Comparison of ENCODE assay signal across 20 cellular contexts in the genomic region with DNA sequence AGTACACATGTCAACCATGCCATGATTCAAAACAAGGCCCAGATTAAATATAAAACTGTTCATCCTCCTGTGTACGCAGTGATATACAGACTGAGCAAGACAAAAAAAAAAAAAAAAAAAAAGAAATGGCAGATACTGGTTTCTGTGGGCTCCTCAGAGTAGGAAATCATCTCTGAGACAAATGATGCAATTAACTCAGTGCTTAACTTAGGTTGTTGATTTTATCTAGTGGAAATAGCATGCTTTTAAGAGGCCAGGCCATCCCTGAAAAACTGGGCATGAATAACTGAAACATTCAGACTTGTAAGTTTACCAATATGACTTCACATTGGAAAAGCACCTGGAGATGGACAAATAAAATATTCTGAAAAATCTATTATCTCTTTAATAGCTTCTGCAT.
DNase-seq lines count a peak whose midpoint lies in the region; ATAC-seq and TF ChIP-seq lines count a peak whose summit lies in the region.
"Had no signal": no experiment of that assay in that cellular context is flagged by ENCODE, and none has a peak within 500 bp of the region (broad histone marks: within the 10 kb centered on the region; RNA-seq: fewer than 3 reads in every experiment).

No MANE protein-coding gene starts in this region.

- H2BK15ac ChIP-seq in mesenchymal stem cell (ENCODE audit: low read depth, poor library complexity, severe bottlenecking): no peak overlapping the region

- DNase-seq in EH (ENCODE audit: low read depth): peak; percentile 29
- no peak for DNase-seq in Panc1 (ENCODE audit: low read depth, low spot score)
- peak; percentile 3 for DNase-seq in adipocyte (ENCODE audit: low read depth)
- peak; percentile 23 for DNase-seq in mesenchymal stem cell
- no peak for DNase-seq in kidney glomerular epithelial cell (lab: John Stamatoyannopoulos, UW)
- no peak for DNase-seq in NCI-H2081 treated with DMSO at 0.1 percent for 48 hours (lab: John Stamatoyannopoulos, UW)
- no peak for DNase-seq in AML-193 (lab: John Stamatoyannopoulos, UW)
- no peak for DNase-seq in adrenal gland
- DNase-seq: ACHN; Calu3; CD8-positive, alpha-beta T cell; DMS79 treated with DMSO at 0.1 percent for 48 hours; EL; GM23248; IMR-90 had no signal

- no peak overlapping the region for H2BK12ac ChIP-seq in mesenchymal stem cell (ENCODE audit: low read length in 2 of 2)

- no peak overlapping the region for H3K4me2 ChIP-seq in mesenchymal stem cell (ENCODE audit: low read length, poor library complexity, severe bottlenecking)
- H3K4me2 ChIP-seq: BLaER1 treated with 17β-estradiol and CSF1 and Interleukin-3, amounts not matched to agents 10 nM and 100 nM had no signal

- no peak for TF ChIP-seq POLR2A in adrenal gland (IDR thresholded peaks at IDR 0.05)

- intact Hi-C loops in Panc1 (cut with micrococcal nuclease; ENCODE audit: unreplicated experiment): no loop called here
- intact Hi-C loops in adrenal gland (cut with DNase I): no loop called here

- H4K8ac ChIP-seq in mesenchymal stem cell (ENCODE audit: low read length): no peak overlapping the region

- 0 out of 2 replicates have a peak, but pooled peaks cover 5% of the 10 kb centered on the region for H3K9me3 ChIP-seq in Panc1 (ENCODE audit: control insufficient read depth, insufficient read depth, low read depth, low read length)
- no peaks in the 10 kb centered on the region for H3K9me3 ChIP-seq in adipocyte (ENCODE audit: control insufficient read depth, low read length)
- H3K9me3 ChIP-seq in mesenchymal stem cell (ENCODE audit: control insufficient read depth, low read length): no peaks in the 10 kb centered on the region
- H3K9me3 ChIP-seq in adrenal gland (replicated peaks in 1 of 3): no peaks in the 10 kb centered on the region
- H3K9me3 ChIP-seq: BLaER1 treated with 17β-estradiol and CSF1 and Interleukin-3, amounts not matched to agents 10 nM and 100 nM; HAP-1 had no signal

- H2BK120ac ChIP-seq in mesenchymal stem cell (ENCODE audit: low read depth, low read length): no peak overlapping the region

- WGBS in mesenchymal stem cell: 92% methylated on average over 1 of the region's 1 CpG
- WGBS in adrenal gland, 4 donors: 89 to 100% (median 93%) methylated on average over 1 of the region's 1 CpG

- in situ Hi-C loops in Panc1 (cut with HindIII; ENCODE audit: low pct_unique_long_range_greater_than_20kb, low sequenced_read_pairs): no loop called here

- H3K4ac ChIP-seq in mesenchymal stem cell (ENCODE audit: low read depth in 1 of 2, low read length in 2 of 2): no peak overlapping the region

- POLR2A ChIA-PET in Panc1 (lab: Charles Lee): no interaction called here

- no peak overlapping the region for H2AFZ ChIP-seq in mesenchymal stem cell (ENCODE audit: low read depth, low read length)
- H2AFZ ChIP-seq: GM23248 had no signal

- H3K4me3 ChIP-seq in Panc1 (ENCODE audit: low read depth in 2 of 2, low read length in 2 of 2) (no peak overlapping the region), adipocyte (ENCODE audit: low read length) (no peak overlapping the region), mesenchymal stem cell (ENCODE audit: insufficient read depth in 1 of 2, low read depth in 1 of 2, low read length in 2 of 2) (no peak overlapping the region), adrenal gland (no peak overlapping the region)
- H3K4me3 ChIP-seq: BLaER1 treated with 17β-estradiol and CSF1 and Interleukin-3, amounts not matched to agents 10 nM and 100 nM; GM12878; GM23248; HAP-1; K562 had no signal

- H4K91ac ChIP-seq in mesenchymal stem cell (ENCODE audit: low read length): no peak overlapping the region

- no peak for ATAC-seq in Panc1
- ATAC-seq: CD8-positive, alpha-beta T cell; GM12878; K562 had no signal

- no peak overlapping the region for H3K18ac ChIP-seq in mesenchymal stem cell (ENCODE audit: low read depth in 1 of 2, low read length in 2 of 2)

- H3K27me3 ChIP-seq in Panc1 (ENCODE audit: control insufficient read depth, insufficient read depth, low read length) (no peaks in the 10 kb centered on the region), adipocyte (replicated peaks; ENCODE audit: control insufficient read depth, insufficient read depth, low read length) (no peaks in the 10 kb centered on the region), mesenchymal stem cell (ENCODE audit: control insufficient read depth in 1 of 2, insufficient read depth in 1 of 2, low read length in 2 of 2) (no peaks in the 10 kb centered on the region), adrenal gland (no peaks in the 10 kb centered on the region)
- H3K27me3 ChIP-seq: BLaER1 treated with 17β-estradiol and CSF1 and Interleukin-3, amounts not matched to agents 10 nM and 100 nM had no signal

- peaks cover 9% of the 10 kb centered on the region for H3K4me1 ChIP-seq in Panc1 (ENCODE audit: control insufficient read depth, insufficient read depth, low read length)
- no peaks in the 10 kb centered on the region for H3K4me1 ChIP-seq in adipocyte (ENCODE audit: control insufficient read depth, insufficient read depth, low read length)
- H3K4me1 ChIP-seq in mesenchymal stem cell (ENCODE audit: control insufficient read depth, insufficient read depth, low read depth, low read length): no peaks in the 10 kb centered on the region
- H3K4me1 ChIP-seq in adrenal gland (replicated peaks in 1 of 2): no peaks in the 10 kb centered on the region

- CTCF ChIA-PET in Panc1 (lab: Charles Lee): interaction anchor here (0.6 kb wide), 1 partner anchor 319 kb away, joined by 3 read pairs; no protein-coding TSS in a partner anchor

- H3K36me3 ChIP-seq in Panc1 (ENCODE audit: control insufficient read depth, insufficient read depth, low read length) (no peaks in the 10 kb centered on the region), adipocyte (ENCODE audit: control insufficient read depth, insufficient read depth, low read length, severe bottlenecking) (no peaks in the 10 kb centered on the region), mesenchymal stem cell (ENCODE audit: control insufficient read depth in 1 of 2, insufficient read depth in 2 of 2, low read depth in 1 of 2, low read length in 2 of 2) (no peaks in the 10 kb centered on the region), adrenal gland (replicated peaks in 1 of 2) (no peaks in the 10 kb centered on the region)
- H3K36me3 ChIP-seq: BLaER1 treated with 17β-estradiol and CSF1 and Interleukin-3, amounts not matched to agents 10 nM and 100 nM; HAP-1 had no signal

- no peak overlapping the region for H3K9ac ChIP-seq in adipocyte (ENCODE audit: low read length)
- no peak overlapping the region for H3K9ac ChIP-seq in mesenchymal stem cell (ENCODE audit: low read length)
- H3K9ac ChIP-seq: BLaER1 treated with 17β-estradiol and CSF1 and Interleukin-3, amounts not matched to agents 10 nM and 100 nM; GM23248 had no signal

- H3K79me1 ChIP-seq in mesenchymal stem cell (replicated peaks; ENCODE audit: low read length, poor library complexity, severe bottlenecking): no peaks in the 10 kb centered on the region

- no peak overlapping the region for H3K23ac ChIP-seq in mesenchymal stem cell (ENCODE audit: low read length in 2 of 2)

- no peak overlapping the region for H2AK5ac ChIP-seq in mesenchymal stem cell (ENCODE audit: low read length, severe bottlenecking)

- H3K14ac ChIP-seq in mesenchymal stem cell (ENCODE audit: low read length in 2 of 2): no peak overlapping the region

- no TSS peak for BruUV-seq in Panc1 (replicated peaks; lab: Mats Ljungman, UMichigan)

- H3K27ac ChIP-seq in Panc1 (ENCODE audit: low read length): peak overlapping the region; percentile 26; the same call in 1 of the 2 replicates
- H3K27ac ChIP-seq in mesenchymal stem cell (ENCODE audit: low read length, poor library complexity, severe bottlenecking): no peak overlapping the region
- H3K27ac ChIP-seq in adrenal gland: no peak overlapping the region
- H3K27ac ChIP-seq: BLaER1 treated with 17β-estradiol and CSF1 and Interleukin-3, amounts not matched to agents 10 nM and 100 nM; GM23248; HL-60 had no signal

- TF ChIP-seq CTCF in Panc1 (IDR thresholded peaks at IDR 0.05): no peak
- no peak for TF ChIP-seq CTCF in adrenal gland (IDR thresholded peaks at IDR 0.05)

- no peak overlapping the region for H2BK5ac ChIP-seq in mesenchymal stem cell (ENCODE audit: low read depth, low read length, poor library complexity, severe bottlenecking)

Comparison
In these comparisons a context has a peak if more than half of its experiments do, and no peak if none do; other contexts are left out.
1. DNase-seq: peak in EH (single experiment), adipocyte (single experiment) and mesenchymal stem cell (single experiment); none in Panc1 (single experiment), kidney glomerular epithelial cell (single experiment), NCI-H2081 treated with DMSO at 0.1 percent for 48 hours (single experiment), AML-193 (0 of 2) and adrenal gland (0 of 7).